ENCODE assay signal across 8 cellular contexts in genomic region chr3:11015369-11015768, GRCh38. TPM values are rescaled to one million over a fixed set of nuclear protein-coding genes. Genes with fewer than 3 reads are reported as not detected.
"Had no signal": no experiment of that assay in that cellular context is flagged by ENCODE, and none has a peak within 500 bp of the region (broad histone marks: within the 10 kb centered on the region; RNA-seq: fewer than 3 reads in every experiment).

No MANE protein-coding gene starts in this region.

- H3K9ac ChIP-seq: GM23248 had no signal

- H3K4me3 Mint-ChIP-seq: HFFc6 had no signal

- H3K36me3 ChIP-seq: HAP-1 had no signal

- H3K4me1 ChIP-seq: HAP-1 had no signal

- H2AFZ ChIP-seq: GM23248 had no signal

- H3K4me3 ChIP-seq: GM23248, HAP-1, K562 had no signal

- H3K27ac Mint-ChIP-seq: HFFc6 had no signal

- H3K9me3 ChIP-seq: HAP-1 had no signal

- ATAC-seq: HCT116, K562 had no signal

- DNase-seq: GM23248, HFFc6, IMR-90, KG1 had no signal

- H3K27ac ChIP-seq: GM23248 had no signal

- H3K9me3 Mint-ChIP-seq: HFFc6 had no signal

RNA-seq across cellular contexts. Expression of gene SLC6A1, which starts 22.8 kb away (rescaled TPM):
- total RNA-seq: GM23248, HFFc6, HT-29, IMR-90, K562 had no signal
- polyA plus RNA-seq: GM23248, K562 had no signal
